21 cellular contexts compared by ENCODE assay signal in genomic region chr10:924524-924859, GRCh38. TPM values are rescaled to one million over a fixed set of nuclear protein-coding genes. Genes with fewer than 3 reads are reported as not detected.
DNase-seq lines count a peak whose midpoint lies in the region; ATAC-seq, FAIRE-seq and TF ChIP-seq lines count a peak whose summit lies in the region.
"Had no signal": no experiment of that assay in that cellular context is flagged by ENCODE, and none has a peak within 500 bp of the region (broad histone marks: within the 10 kb centered on the region; RNA-seq: fewer than 3 reads in every experiment).

No MANE protein-coding gene starts in this region.

- peaks cover 11% of the 10 kb centered on the region; the same call in 1 of the 2 replicates for H3K36me3 ChIP-seq in Loucy (ENCODE audit: insufficient read depth, low read length)
- H3K36me3 ChIP-seq in astrocyte (ENCODE audit: insufficient read depth, low read length) = no peaks in the 10 kb centered on the region
- H3K36me3 ChIP-seq in naive thymus-derived CD4-positive, alpha-beta T cell (ENCODE audit: control insufficient read depth in 2 of 3, insufficient read depth in 3 of 3, low read length in 3 of 3) = peaks cover 0 to 4% (median 0%) of the 10 kb centered on the region in 3 experiments

- peak overlapping the region; percentile 1 for H3K27ac Mint-ChIP-seq in T-helper 1 cell treated with Interleukin-12 subunit alpha and Interleukin-12 subunit beta and Interleukin-4 antibody, amounts not matched to agents 30 μg/mL and 1 μg/mL, for 36 hours
- peak overlapping the region; percentile 21 for H3K27ac Mint-ChIP-seq in astrocyte (ENCODE audit: unreplicated experiment)
- peak overlapping the region in 7 of 9 donors; percentile 3 to 80 (median 40) for H3K27ac Mint-ChIP-seq in naive thymus-derived CD4-positive, alpha-beta T cell
- H3K27ac Mint-ChIP-seq: activated CD4-positive, alpha-beta T cell treated with anti-CD3 and anti-CD28 coated beads for 36 hours had no signal

- H3K79me2 ChIP-seq in Loucy (ENCODE audit: insufficient read depth, low read length) (peaks cover 100% of the 10 kb centered on the region), astrocyte (ENCODE audit: insufficient read depth, low read length) (peaks cover 98% of the 10 kb centered on the region)

- H3K27me3 ChIP-seq in Loucy (ENCODE audit: insufficient read depth, low read length, poor library complexity, severe bottlenecking) (no peaks in the 10 kb centered on the region), astrocyte (ENCODE audit: insufficient read depth, low read length) (no peaks in the 10 kb centered on the region)
- no peaks in the 10 kb centered on the region for H3K27me3 ChIP-seq in naive thymus-derived CD4-positive, alpha-beta T cell (ENCODE audit: control insufficient read depth in 2 of 2, insufficient read depth in 2 of 2, low read length in 2 of 2)
- H3K27me3 ChIP-seq: BLaER1, MG63, stomach had no signal

- peak overlapping the region; percentile 24 for H3K4me3 ChIP-seq in Loucy (ENCODE audit: low read length, poor library complexity, severe bottlenecking)
- no peak overlapping the region for H3K4me3 ChIP-seq in astrocyte (ENCODE audit: insufficient read depth, low read depth, low read length)
- H3K4me3 ChIP-seq in naive thymus-derived CD4-positive, alpha-beta T cell (ENCODE audit: low read length) = no peak overlapping the region
- H3K4me3 ChIP-seq: BLaER1, MG63, stomach had no signal

- no peaks in the 10 kb centered on the region for H3K9me3 Mint-ChIP-seq in T-helper 1 cell treated with Interleukin-12 subunit alpha and Interleukin-12 subunit beta and Interleukin-4 antibody, amounts not matched to agents 30 μg/mL and 1 μg/mL, for 36 hours
- no peaks in the 10 kb centered on the region for H3K9me3 Mint-ChIP-seq in astrocyte (ENCODE audit: unreplicated experiment)
- no peaks in the 10 kb centered on the region for H3K9me3 Mint-ChIP-seq in naive thymus-derived CD4-positive, alpha-beta T cell

- H3K27ac ChIP-seq in astrocyte (ENCODE audit: low read depth, low read length) = no peak overlapping the region
- peak overlapping the region; percentile 8 for H3K27ac ChIP-seq in naive thymus-derived CD4-positive, alpha-beta T cell (ENCODE audit: low read depth, low read length)
- H3K27ac ChIP-seq: BLaER1, stomach had no signal

- H3K4me3 Mint-ChIP-seq in T-helper 1 cell treated with Interleukin-12 subunit alpha and Interleukin-12 subunit beta and Interleukin-4 antibody, amounts not matched to agents 30 μg/mL and 1 μg/mL, for 36 hours = no peak overlapping the region
- H3K4me3 Mint-ChIP-seq in astrocyte (ENCODE audit: unreplicated experiment) = no peak overlapping the region
- H3K4me3 Mint-ChIP-seq in naive thymus-derived CD4-positive, alpha-beta T cell = peak overlapping the region in 9 of 10 donors; percentile 1 to 53 (median 33)
- H3K4me3 Mint-ChIP-seq: activated CD4-positive, alpha-beta T cell treated with anti-CD3 and anti-CD28 coated beads for 36 hours had no signal

- H3K36me3 Mint-ChIP-seq in T-helper 1 cell treated with Interleukin-12 subunit alpha and Interleukin-12 subunit beta and Interleukin-4 antibody, amounts not matched to agents 30 μg/mL and 1 μg/mL, for 36 hours (ENCODE audit: low read depth) = peaks cover 14% of the 10 kb centered on the region
- H3K36me3 Mint-ChIP-seq in astrocyte (ENCODE audit: low read depth, unreplicated experiment) = peaks cover 4% of the 10 kb centered on the region
- peaks cover 0 to 18% (median 10%) of the 10 kb centered on the region in 5 donors for H3K36me3 Mint-ChIP-seq in naive thymus-derived CD4-positive, alpha-beta T cell

- DNase-seq in T-helper 1 cell (no peak), astrocyte (ENCODE audit: low read depth) (no peak), NCI-H1930 (lab: John Stamatoyannopoulos, UW) (no peak), SIG-M5 treated with dmso at 0.1 percent for 504 hours (lab: John Stamatoyannopoulos, UW; ENCODE audit: unreplicated experiment) (no peak)
- DNase-seq in naive thymus-derived CD4-positive, alpha-beta T cell = no peak
- DNase-seq: activated CD4-positive, alpha-beta T cell treated with anti-CD3 and anti-CD28 coated beads for 36 hours; amygdala; cerebellar nuclear complex; DMS79 treated with DMSO at 0.1 percent for 48 hours; hippocampal formation; MG63; NCI-H2029; NCI-H510A; SIG-M5; stimulated activated CD4-positive, alpha-beta T cell treated with anti-CD3 and anti-CD28 coated beads, Interleukin-15, amount 100 ng/mL, for 24 hours; stomach; T1000 had no signal

- peak; percentile 36 for ATAC-seq in naive thymus-derived CD4-positive, alpha-beta T cell
- ATAC-seq in GM19463 (IDR thresholded peaks at IDR 0.05; ENCODE audit: unreplicated experiment) = no peak
- ATAC-seq: activated CD4-positive, alpha-beta T cell treated with anti-CD3 and anti-CD28 coated beads for 36 hours had no signal

- no peak for FAIRE-seq in astrocyte (lab: Jason Lieb, UNC)

- peaks cover 96% of the 10 kb centered on the region for H4K20me1 ChIP-seq in Loucy (ENCODE audit: insufficient read depth, low read length, poor library complexity, severe bottlenecking)
- peaks cover 96% of the 10 kb centered on the region for H4K20me1 ChIP-seq in astrocyte (ENCODE audit: insufficient read depth, low read length)

- CTCF ChIA-PET in naive thymus-derived CD4-positive, alpha-beta T cell (lab: Charles Lee) = no interaction called here

- intact Hi-C loops in naive thymus-derived CD4-positive, alpha-beta T cell (cut with micrococcal nuclease) = no loop called here

- peaks cover 26% of the 10 kb centered on the region for H3K4me1 Mint-ChIP-seq in T-helper 1 cell treated with Interleukin-12 subunit alpha and Interleukin-12 subunit beta and Interleukin-4 antibody, amounts not matched to agents 30 μg/mL and 1 μg/mL, for 36 hours (ENCODE audit: low read depth)
- H3K4me1 Mint-ChIP-seq in astrocyte (ENCODE audit: low read depth, unreplicated experiment) = peaks cover 37% of the 10 kb centered on the region
- peaks cover 43 to 82% (median 70%) of the 10 kb centered on the region in 7 donors for H3K4me1 Mint-ChIP-seq in naive thymus-derived CD4-positive, alpha-beta T cell

- H3K4me2 ChIP-seq in Loucy (ENCODE audit: low read depth, low read length, poor library complexity, severe bottlenecking) (peak overlapping the region; percentile 55), astrocyte (ENCODE audit: low read length) (no peak overlapping the region)
- H3K4me2 ChIP-seq: BLaER1 had no signal

- no peaks in the 10 kb centered on the region for H3K27me3 Mint-ChIP-seq in T-helper 1 cell treated with Interleukin-12 subunit alpha and Interleukin-12 subunit beta and Interleukin-4 antibody, amounts not matched to agents 30 μg/mL and 1 μg/mL, for 36 hours (ENCODE audit: low read depth)
- H3K27me3 Mint-ChIP-seq in astrocyte (ENCODE audit: low read depth, unreplicated experiment) = no peaks in the 10 kb centered on the region
- no peaks in the 10 kb centered on the region for H3K27me3 Mint-ChIP-seq in naive thymus-derived CD4-positive, alpha-beta T cell
- H3K27me3 Mint-ChIP-seq: activated CD4-positive, alpha-beta T cell treated with anti-CD3 and anti-CD28 coated beads for 36 hours had no signal

- H3K9ac ChIP-seq in Loucy (ENCODE audit: low read depth, low read length, poor library complexity, severe bottlenecking) (no peak overlapping the region), astrocyte (ENCODE audit: low read length) (no peak overlapping the region)
- H3K9ac ChIP-seq: BLaER1 had no signal

- no peaks in the 10 kb centered on the region for H3K9me2 ChIP-seq in Loucy (replicated peaks; ENCODE audit: low read depth, low read length)

- POLR2A ChIA-PET in naive thymus-derived CD4-positive, alpha-beta T cell (lab: Charles Lee) = no interaction called here

- H3K4me1 ChIP-seq in Loucy (ENCODE audit: insufficient read depth, low read length, poor library complexity, severe bottlenecking) = peaks cover 57% of the 10 kb centered on the region
- H3K4me1 ChIP-seq in astrocyte (ENCODE audit: insufficient read depth, low read length) = peaks cover 14% of the 10 kb centered on the region
- H3K4me1 ChIP-seq in naive thymus-derived CD4-positive, alpha-beta T cell (ENCODE audit: control insufficient read depth in 2 of 2, insufficient read depth in 2 of 2, low read length in 2 of 2) = peaks cover 17 to 18% of the 10 kb centered on the region in 2 donors

- no peaks in the 10 kb centered on the region for H3F3A ChIP-seq in Loucy (ENCODE audit: low read depth)

- TF ChIP-seq CTCF in Loucy (conservative IDR thresholded peaks at IDR 0.05; ENCODE audit: low read length) (peak; percentile 34; the same call in 1 of the 2 replicates), astrocyte (IDR thresholded peaks at IDR 0.05; ENCODE audit: insufficient read depth, low read depth, low read length) (no peak)

- H3K9me3 ChIP-seq in Loucy (ENCODE audit: insufficient read depth, low read depth, low read length) = no peaks in the 10 kb centered on the region
- no peaks in the 10 kb centered on the region for H3K9me3 ChIP-seq in astrocyte (ENCODE audit: insufficient read depth, low read depth, low read length)
- no peaks in the 10 kb centered on the region for H3K9me3 ChIP-seq in naive thymus-derived CD4-positive, alpha-beta T cell (ENCODE audit: control insufficient read depth in 2 of 3, low read length in 3 of 3)
- H3K9me3 ChIP-seq: MG63, stomach had no signal

- no peak overlapping the region for H2AFZ ChIP-seq in Loucy (ENCODE audit: low read length)
- H2AFZ ChIP-seq in astrocyte (ENCODE audit: low read depth, low read length) = no peak overlapping the region

RNA-seq across cellular contexts. Expression of gene LARP4B, which starts 7.0 kb away (rescaled TPM):
- total RNA-seq in astrocyte = 97.3 and 101 TPM in 2 replicates
- total RNA-seq in naive thymus-derived CD4-positive, alpha-beta T cell = 100 to 1,000 TPM in 2 of 5 experiments, 10 to 100 TPM in 3; 65.2 to 114 (median 96.9) TPM
- polyA plus RNA-seq in naive thymus-derived CD4-positive, alpha-beta T cell = 10 to 100 TPM; 31.9 to 39.8 TPM

Comparison
In these comparisons a context has a peak if more than half of its experiments do, and no peak if none do; other contexts are left out.
1. H3K4me3 Mint-ChIP-seq: peak in naive thymus-derived CD4-positive, alpha-beta T cell (9 of 10); none in T-helper 1 cell treated with Interleukin-12 subunit alpha and Interleukin-12 subunit beta and Interleukin-4 antibody, amounts not matched to agents 30 μg/mL and 1 μg/mL, for 36 hours (single experiment) and astrocyte (single experiment).
2. Peak in every context shown above with its lines, with median percentiles within 50 percentile points of each other: H3K27ac Mint-ChIP-seq.